21 cellular contexts compared by ENCODE assay signal in genomic region chr9:3828495-3828894, GRCh38.
DNase-seq lines count a peak whose midpoint lies in the region; ATAC-seq and TF ChIP-seq lines count a peak whose summit lies in the region.
"Had no signal": no experiment of that assay in that cellular context is flagged by ENCODE, and none has a peak within 500 bp of the region (broad histone marks: within the 10 kb centered on the region; RNA-seq: fewer than 3 reads in every experiment).

No MANE protein-coding gene starts in this region.

- POLR2A ChIA-PET in activated CD8-positive, alpha-beta T cell treated with anti-CD3 and anti-CD28 coated beads for 36 hours (lab: Charles Lee) = no interaction called here

- H3K14ac ChIP-seq in trophoblast cell (ENCODE audit: low read length) = no peak overlapping the region

- no peaks in the 10 kb centered on the region for H3K4me1 Mint-ChIP-seq in activated CD8-positive, alpha-beta T cell treated with anti-CD3 and anti-CD28 coated beads for 36 hours (ENCODE audit: low read depth)
- H3K4me1 Mint-ChIP-seq in activated naive CD8-positive, alpha-beta T cell treated with anti-CD3 and anti-CD28 coated beads for 36 hours = no peaks in the 10 kb centered on the region
- H3K4me1 Mint-ChIP-seq: activated naive CD4-positive, alpha-beta T cell treated with anti-CD3 and anti-CD28 coated beads, Interleukin-2, amount 50 U/mL, for 24 hours had no signal

- no peak overlapping the region for H2BK120ac ChIP-seq in trophoblast cell (ENCODE audit: insufficient read depth, low read length, poor library complexity)

- CTCF ChIA-PET in activated CD8-positive, alpha-beta T cell treated with anti-CD3 and anti-CD28 coated beads for 36 hours (lab: Charles Lee) = interaction anchor here (1.4 kb wide), 1 partner anchor 9 kb away, joined by 3 read pairs; no protein-coding TSS in a partner anchor

- H3K36me3 ChIP-seq in RWPE2 (ENCODE audit: low read depth) = no peaks in the 10 kb centered on the region
- no peaks in the 10 kb centered on the region for H3K36me3 ChIP-seq in trophoblast cell (ENCODE audit: control insufficient read depth in 1 of 2, insufficient read depth in 2 of 2, low read length in 2 of 2)

- no peak overlapping the region for H3K4me3 Mint-ChIP-seq in activated CD8-positive, alpha-beta T cell treated with anti-CD3 and anti-CD28 coated beads for 36 hours
- no peak overlapping the region for H3K4me3 Mint-ChIP-seq in activated naive CD8-positive, alpha-beta T cell treated with anti-CD3 and anti-CD28 coated beads for 36 hours
- H3K4me3 Mint-ChIP-seq: activated CD4-positive, alpha-beta T cell treated with anti-CD3 and anti-CD28 coated beads, Interleukin-2, amount 10 ng/mL, durations not matched to agents 7 days and 5 days; activated naive CD4-positive, alpha-beta T cell treated with anti-CD3 and anti-CD28 coated beads, Interleukin-2, amount 50 U/mL, for 24 hours; immature natural killer cell had no signal

- H3K27me3 Mint-ChIP-seq in activated CD8-positive, alpha-beta T cell treated with anti-CD3 and anti-CD28 coated beads for 36 hours = peaks cover 1% of the 10 kb centered on the region
- no peaks in the 10 kb centered on the region for H3K27me3 Mint-ChIP-seq in activated naive CD8-positive, alpha-beta T cell treated with anti-CD3 and anti-CD28 coated beads for 36 hours
- H3K27me3 Mint-ChIP-seq: activated CD4-positive, alpha-beta T cell treated with anti-CD3 and anti-CD28 coated beads, Interleukin-2, amount 10 ng/mL, durations not matched to agents 7 days and 5 days; activated naive CD4-positive, alpha-beta T cell treated with anti-CD3 and anti-CD28 coated beads, Interleukin-2, amount 50 U/mL, for 24 hours had no signal

- no peak for TF ChIP-seq CTCF in RWPE2 (IDR thresholded peaks at IDR 0.05; ENCODE audit: poor library complexity, severe bottlenecking)
- TF ChIP-seq CTCF in activated CD8-positive, alpha-beta T cell treated with anti-CD3 and anti-CD28 coated beads for 36 hours (IDR thresholded peaks at IDR 0.05) = no peak

- no peak overlapping the region for H2AK5ac ChIP-seq in trophoblast cell (ENCODE audit: low read length)

- no peak overlapping the region for H3K4me3 ChIP-seq in RWPE2 (ENCODE audit: severe bottlenecking)
- no peak overlapping the region for H3K4me3 ChIP-seq in trophoblast cell (ENCODE audit: low read depth, low read length)

- H3K18ac ChIP-seq in trophoblast cell (ENCODE audit: low read length) = no peak overlapping the region

- no peaks in the 10 kb centered on the region for H3K9me3 Mint-ChIP-seq in activated CD8-positive, alpha-beta T cell treated with anti-CD3 and anti-CD28 coated beads for 36 hours
- no peaks in the 10 kb centered on the region for H3K9me3 Mint-ChIP-seq in activated naive CD8-positive, alpha-beta T cell treated with anti-CD3 and anti-CD28 coated beads for 36 hours
- H3K9me3 Mint-ChIP-seq: activated CD4-positive, alpha-beta T cell treated with anti-CD3 and anti-CD28 coated beads, Interleukin-2, amount 10 ng/mL, durations not matched to agents 7 days and 5 days; activated naive CD4-positive, alpha-beta T cell treated with anti-CD3 and anti-CD28 coated beads, Interleukin-2, amount 50 U/mL, for 24 hours had no signal

- H3K27me3 ChIP-seq in RWPE2 (ENCODE audit: insufficient read depth, poor library complexity, severe bottlenecking) (no peaks in the 10 kb centered on the region), trophoblast cell (ENCODE audit: insufficient read depth, low read length) (no peaks in the 10 kb centered on the region)

- no peak overlapping the region for H2AFZ ChIP-seq in trophoblast cell (ENCODE audit: insufficient read depth, low read length, poor library complexity)

- ATAC-seq in RWPE2 (ENCODE audit: low read depth) = peak; percentile 62
- ATAC-seq in activated CD8-positive, alpha-beta T cell treated with anti-CD3 and anti-CD28 coated beads for 36 hours = no peak

- intact Hi-C loops in activated CD8-positive, alpha-beta T cell treated with anti-CD3 and anti-CD28 coated beads for 36 hours (cut with micrococcal nuclease) = no loop called here

- no peak overlapping the region for H4K8ac ChIP-seq in trophoblast cell (ENCODE audit: low read depth, low read length)

- H2BK5ac ChIP-seq in trophoblast cell (ENCODE audit: low read depth, low read length, poor library complexity) = no peak overlapping the region

- H4K91ac ChIP-seq in trophoblast cell (ENCODE audit: low read depth, low read length) = no peak overlapping the region

- no peak overlapping the region for H3K4me2 ChIP-seq in trophoblast cell (ENCODE audit: low read length)
- H3K4me2 ChIP-seq: SK-N-SH had no signal

- H3K27ac Mint-ChIP-seq in activated CD8-positive, alpha-beta T cell treated with anti-CD3 and anti-CD28 coated beads for 36 hours = no peak overlapping the region
- no peak overlapping the region for H3K27ac Mint-ChIP-seq in activated naive CD8-positive, alpha-beta T cell treated with anti-CD3 and anti-CD28 coated beads for 36 hours
- H3K27ac Mint-ChIP-seq: activated CD4-positive, alpha-beta T cell treated with anti-CD3 and anti-CD28 coated beads, Interleukin-2, amount 10 ng/mL, durations not matched to agents 7 days and 5 days; activated naive CD4-positive, alpha-beta T cell treated with anti-CD3 and anti-CD28 coated beads, Interleukin-2, amount 50 U/mL, for 24 hours; immature natural killer cell had no signal

- DNase-seq in GM03348 (ENCODE audit: low spot score) = peak; percentile 82
- no peak for DNase-seq in RWPE2 (ENCODE audit: low spot score)
- peak; percentile 40 for DNase-seq in fibroblast of gingiva (ENCODE audit: low read depth)
- peak; percentile 19 to 58 for DNase-seq in trophoblast cell
- no peak for DNase-seq in activated CD8-positive, alpha-beta T cell treated with anti-CD3 and anti-CD28 coated beads for 36 hours
- DNase-seq in activated naive CD8-positive, alpha-beta T cell treated with anti-CD3 and anti-CD28 coated beads for 36 hours = no peak
- DNase-seq in activated effector memory CD4-positive, alpha-beta T cell treated with Interleukin-2 at 50 U/mL for 16 hours = no peak
- no peak for DNase-seq in islet precursor cell
- DNase-seq: activated CD4-positive, alpha-beta T cell treated with anti-CD3 and anti-CD28 coated beads, Interleukin-2, amount 10 ng/mL, durations not matched to agents 7 days and 5 days; central memory CD4-positive, alpha-beta T cell; effector memory CD4-positive, alpha-beta T cell; GDM1; glutamatergic neuron; H7; immature natural killer cell; NCI-H526 treated with DMSO at 0.1 percent for 48 hours; OCI-M1; right cardiac atrium; SK-N-SH; stimulated activated CD4-positive, alpha-beta T cell treated with anti-CD3 and anti-CD28 coated beads, Interleukin-1b, Interleukin-23, amount 100 ng/mL, for 48 hours had no signal

- no peak overlapping the region for H4K12ac ChIP-seq in trophoblast cell (ENCODE audit: low read depth, low read length)

- H3K4ac ChIP-seq in trophoblast cell (ENCODE audit: low read depth, low read length) = no peak overlapping the region

- H3K9me3 ChIP-seq in RWPE2 (ENCODE audit: severe bottlenecking) = no peaks in the 10 kb centered on the region
- no peaks in the 10 kb centered on the region for H3K9me3 ChIP-seq in trophoblast cell (ENCODE audit: insufficient read depth, low read depth, low read length)
- H3K9me3 ChIP-seq: SK-N-SH had no signal

- no peaks in the 10 kb centered on the region for H3K79me1 ChIP-seq in trophoblast cell (ENCODE audit: low read length)

- no peaks in the 10 kb centered on the region for H3K36me3 Mint-ChIP-seq in activated CD8-positive, alpha-beta T cell treated with anti-CD3 and anti-CD28 coated beads for 36 hours (ENCODE audit: low read depth)
- no peaks in the 10 kb centered on the region for H3K36me3 Mint-ChIP-seq in activated naive CD8-positive, alpha-beta T cell treated with anti-CD3 and anti-CD28 coated beads for 36 hours
- H3K36me3 Mint-ChIP-seq: activated naive CD4-positive, alpha-beta T cell treated with anti-CD3 and anti-CD28 coated beads, Interleukin-2, amount 50 U/mL, for 24 hours; immature natural killer cell had no signal

- H3K27ac ChIP-seq in RWPE2 (ENCODE audit: poor library complexity, severe bottlenecking) (peak overlapping the region; percentile 60), trophoblast cell (ENCODE audit: low read depth, low read length) (no peak overlapping the region)

- no peaks in the 10 kb centered on the region for H3K79me2 ChIP-seq in trophoblast cell (ENCODE audit: control insufficient read depth, insufficient read depth, low read length, poor library complexity)

- H3K4me1 ChIP-seq in RWPE2 (ENCODE audit: insufficient read depth, poor library complexity, severe bottlenecking) (peaks cover 26% of the 10 kb centered on the region), trophoblast cell (ENCODE audit: control insufficient read depth in 1 of 2, insufficient read depth in 2 of 2, low read length in 2 of 2) (peaks cover 2 to 15% of the 10 kb centered on the region in 2 experiments)

- no peak overlapping the region for H3K23ac ChIP-seq in trophoblast cell (ENCODE audit: low read length)

- no peak overlapping the region for H2BK12ac ChIP-seq in trophoblast cell (ENCODE audit: low read length)

- no peak overlapping the region for H3K9ac ChIP-seq in trophoblast cell (ENCODE audit: low read length)
- H3K9ac ChIP-seq: SK-N-SH had no signal

- no CpG with 5 or more reads among the region's 1 CpG for whole genome bisulfite sequencing in trophoblast cell (ENCODE audit: extremely low coverage, insufficient coverage, insufficient read length)

Comparison
In these comparisons a context has a peak if more than half of its experiments do, and no peak if none do; other contexts are left out.
1. DNase-seq: peak in GM03348 (single experiment), fibroblast of gingiva (single experiment) and trophoblast cell (2 of 2); none in RWPE2 (single experiment), activated CD8-positive, alpha-beta T cell treated with anti-CD3 and anti-CD28 coated beads for 36 hours (single experiment), activated naive CD8-positive, alpha-beta T cell treated with anti-CD3 and anti-CD28 coated beads for 36 hours (single experiment), activated effector memory CD4-positive, alpha-beta T cell treated with Interleukin-2 at 50 U/mL for 16 hours (single experiment) and islet precursor cell (single experiment).